Comparison of ENCODE assay signal across 1 cellular context in genomic region chr5:116938488-116938887, GRCh38.
TF ChIP-seq lines count a peak whose summit lies in the region.

No MANE protein-coding gene starts in this region.

TF ChIP-seq in GM12878, 131 proteins besides CTCF, POLR2A, EP300 and RAD21 (continued from another document):
- no peak for TF ChIP-seq ZNF592 (IDR thresholded peaks at IDR 0.05)
- peak; percentile 23; the same call in 1 of the 2 replicates for TF ChIP-seq MTA2 (IDR thresholded peaks at IDR 0.05; ENCODE audit: low read depth)
- no peak for TF ChIP-seq NKRF (conservative IDR thresholded peaks at IDR 0.05)
- no peak for TF ChIP-seq TAF1 (IDR thresholded peaks at IDR 0.05; ENCODE audit: borderline replicate concordance, low read depth, low read length)
- no peak for TF ChIP-seq TBL1XR1 (IDR thresholded peaks at IDR 0.05; ENCODE audit: low read depth, low read length)
- no peak for TF ChIP-seq EZH2 (IDR thresholded peaks at IDR 0.05; ENCODE audit: borderline replicate concordance, control insufficient read depth, low read depth, low read length)
- TF ChIP-seq NFXL1 (IDR thresholded peaks at IDR 0.05; ENCODE audit: borderline replicate concordance) = no peak
